3 cellular contexts compared by ENCODE assay signal in the genomic region with DNA sequence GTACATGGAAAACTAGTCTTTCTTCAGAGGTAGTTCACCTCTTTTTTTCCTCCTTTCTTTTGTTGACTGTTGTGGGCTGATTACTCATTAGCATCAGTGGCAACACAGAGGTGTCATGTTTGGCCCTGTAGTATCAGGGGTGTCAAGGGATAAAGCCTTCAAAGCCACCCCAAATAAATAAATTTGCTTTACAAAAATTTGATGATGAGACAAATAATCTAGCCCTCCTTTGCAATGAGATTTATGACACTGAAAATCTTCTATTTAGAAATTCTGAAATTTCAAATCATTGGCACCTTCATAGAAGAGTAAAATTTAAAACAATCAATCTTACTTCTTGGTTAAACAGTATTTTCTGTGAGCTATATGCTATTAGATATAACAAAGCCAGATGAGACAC.
TF ChIP-seq lines count a peak whose summit lies in the region.

No MANE protein-coding gene starts in this region.

TF ChIP-seq in SK-N-SH, 30 proteins besides CTCF, POLR2A, EP300 and RAD21 (continued from another document):
- TF ChIP-seq ELF1 (IDR thresholded peaks at IDR 0.05) (no peak), NFIC (IDR thresholded peaks at IDR 0.05; ENCODE audit: borderline replicate concordance) (no peak), TCF12 (IDR thresholded peaks at IDR 0.05) (no peak), RXRA (IDR thresholded peaks at IDR 0.05; ENCODE audit: borderline replicate concordance, low read depth) (no peak), NRF1 (IDR thresholded peaks at IDR 0.05; ENCODE audit: low read depth, low read length) (no peak), JUND (IDR thresholded peaks at IDR 0.05) (no peak), POLR2AphosphoS5 (IDR thresholded peaks at IDR 0.05; ENCODE audit: low read depth, low read length) (no peak), FOXJ3 (CRISPR knock-in tag; IDR thresholded peaks at IDR 0.05) (no peak), RFX5 (IDR thresholded peaks at IDR 0.05; ENCODE audit: low read length) (no peak), TEAD4 (IDR thresholded peaks at IDR 0.05; ENCODE audit: borderline replicate concordance, insufficient read depth) (no peak), MEF2A (IDR thresholded peaks at IDR 0.05; ENCODE audit: borderline replicate concordance, low read depth) (no peak), SIN3A (IDR thresholded peaks at IDR 0.05; ENCODE audit: borderline replicate concordance, low read depth, low read length) (no peak), FOSL2 (IDR thresholded peaks at IDR 0.05; ENCODE audit: borderline replicate concordance, low read depth) (no peak), YY1 (IDR thresholded peaks at IDR 0.05; ENCODE audit: low read depth) (no peak)
- TF ChIP-seq, protein P1, sequence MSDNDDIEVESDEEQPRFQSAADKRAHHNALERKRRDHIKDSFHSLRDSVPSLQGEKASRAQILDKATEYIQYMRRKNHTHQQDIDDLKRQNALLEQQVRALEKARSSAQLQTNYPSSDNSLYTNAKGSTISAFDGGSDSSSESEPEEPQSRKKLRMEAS (IDR thresholded peaks at IDR 0.05; ENCODE audit: low read depth): no peak
- TF ChIP-seq, protein P2, sequence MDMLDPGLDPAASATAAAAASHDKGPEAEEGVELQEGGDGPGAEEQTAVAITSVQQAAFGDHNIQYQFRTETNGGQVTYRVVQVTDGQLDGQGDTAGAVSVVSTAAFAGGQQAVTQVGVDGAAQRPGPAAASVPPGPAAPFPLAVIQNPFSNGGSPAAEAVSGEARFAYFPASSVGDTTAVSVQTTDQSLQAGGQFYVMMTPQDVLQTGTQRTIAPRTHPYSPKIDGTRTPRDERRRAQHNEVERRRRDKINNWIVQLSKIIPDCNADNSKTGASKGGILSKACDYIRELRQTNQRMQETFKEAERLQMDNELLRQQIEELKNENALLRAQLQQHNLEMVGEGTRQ (IDR thresholded peaks at IDR 0.05; ENCODE audit: borderline replicate concordance, low read depth, low read length): no peak
- TF ChIP-seq, protein P3, sequence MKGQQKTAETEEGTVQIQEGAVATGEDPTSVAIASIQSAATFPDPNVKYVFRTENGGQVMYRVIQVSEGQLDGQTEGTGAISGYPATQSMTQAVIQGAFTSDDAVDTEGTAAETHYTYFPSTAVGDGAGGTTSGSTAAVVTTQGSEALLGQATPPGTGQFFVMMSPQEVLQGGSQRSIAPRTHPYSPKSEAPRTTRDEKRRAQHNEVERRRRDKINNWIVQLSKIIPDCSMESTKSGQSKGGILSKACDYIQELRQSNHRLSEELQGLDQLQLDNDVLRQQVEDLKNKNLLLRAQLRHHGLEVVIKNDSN (IDR thresholded peaks at IDR 0.05; ENCODE audit: borderline replicate concordance, low read depth): no peak
- TF ChIP-seq, protein P4, sequence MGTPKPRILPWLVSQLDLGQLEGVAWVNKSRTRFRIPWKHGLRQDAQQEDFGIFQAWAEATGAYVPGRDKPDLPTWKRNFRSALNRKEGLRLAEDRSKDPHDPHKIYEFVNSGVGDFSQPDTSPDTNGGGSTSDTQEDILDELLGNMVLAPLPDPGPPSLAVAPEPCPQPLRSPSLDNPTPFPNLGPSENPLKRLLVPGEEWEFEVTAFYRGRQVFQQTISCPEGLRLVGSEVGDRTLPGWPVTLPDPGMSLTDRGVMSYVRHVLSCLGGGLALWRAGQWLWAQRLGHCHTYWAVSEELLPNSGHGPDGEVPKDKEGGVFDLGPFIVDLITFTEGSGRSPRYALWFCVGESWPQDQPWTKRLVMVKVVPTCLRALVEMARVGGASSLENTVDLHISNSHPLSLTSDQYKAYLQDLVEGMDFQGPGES (IDR thresholded peaks at IDR 0.05; ENCODE audit: low read depth, low read length): no peak
TF ChIP-seq in SK-N-SH: peak in this region for 0.

TF ChIP-seq in SK-N-SH treated with all-trans-retinoic acid at 6 μM for 48 hours, 23 proteins besides CTCF, POLR2A, EP300 and RAD21 (continued from another document and continues in another):
- TF ChIP-seq SNAI2 (CRISPR knock-in tag; IDR thresholded peaks at IDR 0.05) (no peak), ZFP3 (CRISPR knock-in tag; IDR thresholded peaks at IDR 0.05) (no peak), CSDC2 (CRISPR knock-in tag; IDR thresholded peaks at IDR 0.05) (no peak), ZNF565 (CRISPR knock-in tag; conservative IDR thresholded peaks at IDR 0.05; ENCODE audit: low read depth) (no peak), ARNTL (CRISPR knock-in tag; IDR thresholded peaks at IDR 0.05; ENCODE audit: borderline replicate concordance, low read depth) (no peak), ZC3H10 (CRISPR knock-in tag; IDR thresholded peaks at IDR 0.05) (no peak), RARB (CRISPR knock-in tag; IDR thresholded peaks at IDR 0.05) (no peak), TOX (CRISPR knock-in tag; IDR thresholded peaks at IDR 0.05; ENCODE audit: borderline replicate concordance) (no peak), ZFP30 (CRISPR knock-in tag; IDR thresholded peaks at IDR 0.05) (no peak)
- TF ChIP-seq, protein P5, sequence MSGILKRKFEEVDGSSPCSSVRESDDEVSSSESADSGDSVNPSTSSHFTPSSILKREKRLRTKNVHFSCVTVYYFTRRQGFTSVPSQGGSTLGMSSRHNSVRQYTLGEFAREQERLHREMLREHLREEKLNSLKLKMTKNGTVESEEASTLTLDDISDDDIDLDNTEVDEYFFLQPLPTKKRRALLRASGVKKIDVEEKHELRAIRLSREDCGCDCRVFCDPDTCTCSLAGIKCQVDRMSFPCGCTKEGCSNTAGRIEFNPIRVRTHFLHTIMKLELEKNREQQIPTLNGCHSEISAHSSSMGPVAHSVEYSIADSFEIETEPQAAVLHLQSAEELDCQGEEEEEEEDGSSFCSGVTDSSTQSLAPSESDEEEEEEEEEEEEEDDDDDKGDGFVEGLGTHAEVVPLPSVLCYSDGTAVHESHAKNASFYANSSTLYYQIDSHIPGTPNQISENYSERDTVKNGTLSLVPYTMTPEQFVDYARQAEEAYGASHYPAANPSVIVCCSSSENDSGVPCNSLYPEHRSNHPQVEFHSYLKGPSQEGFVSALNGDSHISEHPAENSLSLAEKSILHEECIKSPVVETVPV (CRISPR knock-in tag; IDR thresholded peaks at IDR 0.05): no peak
- TF ChIP-seq, protein P6, sequence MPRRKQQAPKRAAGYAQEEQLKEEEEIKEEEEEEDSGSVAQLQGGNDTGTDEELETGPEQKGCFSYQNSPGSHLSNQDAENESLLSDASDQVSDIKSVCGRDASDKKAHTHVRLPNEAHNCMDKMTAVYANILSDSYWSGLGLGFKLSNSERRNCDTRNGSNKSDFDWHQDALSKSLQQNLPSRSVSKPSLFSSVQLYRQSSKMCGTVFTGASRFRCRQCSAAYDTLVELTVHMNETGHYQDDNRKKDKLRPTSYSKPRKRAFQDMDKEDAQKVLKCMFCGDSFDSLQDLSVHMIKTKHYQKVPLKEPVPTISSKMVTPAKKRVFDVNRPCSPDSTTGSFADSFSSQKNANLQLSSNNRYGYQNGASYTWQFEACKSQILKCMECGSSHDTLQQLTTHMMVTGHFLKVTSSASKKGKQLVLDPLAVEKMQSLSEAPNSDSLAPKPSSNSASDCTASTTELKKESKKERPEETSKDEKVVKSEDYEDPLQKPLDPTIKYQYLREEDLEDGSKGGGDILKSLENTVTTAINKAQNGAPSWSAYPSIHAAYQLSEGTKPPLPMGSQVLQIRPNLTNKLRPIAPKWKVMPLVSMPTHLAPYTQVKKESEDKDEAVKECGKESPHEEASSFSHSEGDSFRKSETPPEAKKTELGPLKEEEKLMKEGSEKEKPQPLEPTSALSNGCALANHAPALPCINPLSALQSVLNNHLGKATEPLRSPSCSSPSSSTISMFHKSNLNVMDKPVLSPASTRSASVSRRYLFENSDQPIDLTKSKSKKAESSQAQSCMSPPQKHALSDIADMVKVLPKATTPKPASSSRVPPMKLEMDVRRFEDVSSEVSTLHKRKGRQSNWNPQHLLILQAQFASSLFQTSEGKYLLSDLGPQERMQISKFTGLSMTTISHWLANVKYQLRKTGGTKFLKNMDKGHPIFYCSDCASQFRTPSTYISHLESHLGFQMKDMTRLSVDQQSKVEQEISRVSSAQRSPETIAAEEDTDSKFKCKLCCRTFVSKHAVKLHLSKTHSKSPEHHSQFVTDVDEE (CRISPR knock-in tag; IDR thresholded peaks at IDR 0.05): no peak
- TF ChIP-seq, protein P7, sequence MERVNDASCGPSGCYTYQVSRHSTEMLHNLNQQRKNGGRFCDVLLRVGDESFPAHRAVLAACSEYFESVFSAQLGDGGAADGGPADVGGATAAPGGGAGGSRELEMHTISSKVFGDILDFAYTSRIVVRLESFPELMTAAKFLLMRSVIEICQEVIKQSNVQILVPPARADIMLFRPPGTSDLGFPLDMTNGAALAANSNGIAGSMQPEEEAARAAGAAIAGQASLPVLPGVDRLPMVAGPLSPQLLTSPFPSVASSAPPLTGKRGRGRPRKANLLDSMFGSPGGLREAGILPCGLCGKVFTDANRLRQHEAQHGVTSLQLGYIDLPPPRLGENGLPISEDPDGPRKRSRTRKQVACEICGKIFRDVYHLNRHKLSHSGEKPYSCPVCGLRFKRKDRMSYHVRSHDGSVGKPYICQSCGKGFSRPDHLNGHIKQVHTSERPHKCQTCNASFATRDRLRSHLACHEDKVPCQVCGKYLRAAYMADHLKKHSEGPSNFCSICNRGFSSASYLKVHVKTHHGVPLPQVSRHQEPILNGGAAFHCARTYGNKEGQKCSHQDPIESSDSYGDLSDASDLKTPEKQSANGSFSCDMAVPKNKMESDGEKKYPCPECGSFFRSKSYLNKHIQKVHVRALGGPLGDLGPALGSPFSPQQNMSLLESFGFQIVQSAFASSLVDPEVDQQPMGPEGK (CRISPR knock-in tag; IDR thresholded peaks at IDR 0.05; ENCODE audit: borderline replicate concordance): no peak

TF ChIP-seq in GM23338, 12 proteins besides CTCF, POLR2A, EP300 and RAD21:
- TF ChIP-seq EZH2phosphoT487 (IDR thresholded peaks at IDR 0.05; ENCODE audit: unreplicated experiment) (no peak), ZNF114 (CRISPR knock-in tag; IDR thresholded peaks at IDR 0.05) (no peak), POLR2AphosphoS5 (IDR thresholded peaks at IDR 0.05; ENCODE audit: low read depth) (no peak), ZNF331 (CRISPR knock-in tag; IDR thresholded peaks at IDR 0.05; ENCODE audit: low read depth) (no peak), NANOG (IDR thresholded peaks at IDR 0.05; ENCODE audit: borderline replicate concordance) (no peak), EZH2 (IDR thresholded peaks at IDR 0.05; ENCODE audit: low read depth, unreplicated experiment) (no peak), JUNB (IDR thresholded peaks at IDR 0.05; ENCODE audit: unreplicated experiment) (no peak)
- TF ChIP-seq, protein P8, sequence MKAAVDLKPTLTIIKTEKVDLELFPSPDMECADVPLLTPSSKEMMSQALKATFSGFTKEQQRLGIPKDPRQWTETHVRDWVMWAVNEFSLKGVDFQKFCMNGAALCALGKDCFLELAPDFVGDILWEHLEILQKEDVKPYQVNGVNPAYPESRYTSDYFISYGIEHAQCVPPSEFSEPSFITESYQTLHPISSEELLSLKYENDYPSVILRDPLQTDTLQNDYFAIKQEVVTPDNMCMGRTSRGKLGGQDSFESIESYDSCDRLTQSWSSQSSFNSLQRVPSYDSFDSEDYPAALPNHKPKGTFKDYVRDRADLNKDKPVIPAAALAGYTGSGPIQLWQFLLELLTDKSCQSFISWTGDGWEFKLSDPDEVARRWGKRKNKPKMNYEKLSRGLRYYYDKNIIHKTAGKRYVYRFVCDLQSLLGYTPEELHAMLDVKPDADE (IDR thresholded peaks at IDR 0.05): no peak
- TF ChIP-seq, protein P9, sequence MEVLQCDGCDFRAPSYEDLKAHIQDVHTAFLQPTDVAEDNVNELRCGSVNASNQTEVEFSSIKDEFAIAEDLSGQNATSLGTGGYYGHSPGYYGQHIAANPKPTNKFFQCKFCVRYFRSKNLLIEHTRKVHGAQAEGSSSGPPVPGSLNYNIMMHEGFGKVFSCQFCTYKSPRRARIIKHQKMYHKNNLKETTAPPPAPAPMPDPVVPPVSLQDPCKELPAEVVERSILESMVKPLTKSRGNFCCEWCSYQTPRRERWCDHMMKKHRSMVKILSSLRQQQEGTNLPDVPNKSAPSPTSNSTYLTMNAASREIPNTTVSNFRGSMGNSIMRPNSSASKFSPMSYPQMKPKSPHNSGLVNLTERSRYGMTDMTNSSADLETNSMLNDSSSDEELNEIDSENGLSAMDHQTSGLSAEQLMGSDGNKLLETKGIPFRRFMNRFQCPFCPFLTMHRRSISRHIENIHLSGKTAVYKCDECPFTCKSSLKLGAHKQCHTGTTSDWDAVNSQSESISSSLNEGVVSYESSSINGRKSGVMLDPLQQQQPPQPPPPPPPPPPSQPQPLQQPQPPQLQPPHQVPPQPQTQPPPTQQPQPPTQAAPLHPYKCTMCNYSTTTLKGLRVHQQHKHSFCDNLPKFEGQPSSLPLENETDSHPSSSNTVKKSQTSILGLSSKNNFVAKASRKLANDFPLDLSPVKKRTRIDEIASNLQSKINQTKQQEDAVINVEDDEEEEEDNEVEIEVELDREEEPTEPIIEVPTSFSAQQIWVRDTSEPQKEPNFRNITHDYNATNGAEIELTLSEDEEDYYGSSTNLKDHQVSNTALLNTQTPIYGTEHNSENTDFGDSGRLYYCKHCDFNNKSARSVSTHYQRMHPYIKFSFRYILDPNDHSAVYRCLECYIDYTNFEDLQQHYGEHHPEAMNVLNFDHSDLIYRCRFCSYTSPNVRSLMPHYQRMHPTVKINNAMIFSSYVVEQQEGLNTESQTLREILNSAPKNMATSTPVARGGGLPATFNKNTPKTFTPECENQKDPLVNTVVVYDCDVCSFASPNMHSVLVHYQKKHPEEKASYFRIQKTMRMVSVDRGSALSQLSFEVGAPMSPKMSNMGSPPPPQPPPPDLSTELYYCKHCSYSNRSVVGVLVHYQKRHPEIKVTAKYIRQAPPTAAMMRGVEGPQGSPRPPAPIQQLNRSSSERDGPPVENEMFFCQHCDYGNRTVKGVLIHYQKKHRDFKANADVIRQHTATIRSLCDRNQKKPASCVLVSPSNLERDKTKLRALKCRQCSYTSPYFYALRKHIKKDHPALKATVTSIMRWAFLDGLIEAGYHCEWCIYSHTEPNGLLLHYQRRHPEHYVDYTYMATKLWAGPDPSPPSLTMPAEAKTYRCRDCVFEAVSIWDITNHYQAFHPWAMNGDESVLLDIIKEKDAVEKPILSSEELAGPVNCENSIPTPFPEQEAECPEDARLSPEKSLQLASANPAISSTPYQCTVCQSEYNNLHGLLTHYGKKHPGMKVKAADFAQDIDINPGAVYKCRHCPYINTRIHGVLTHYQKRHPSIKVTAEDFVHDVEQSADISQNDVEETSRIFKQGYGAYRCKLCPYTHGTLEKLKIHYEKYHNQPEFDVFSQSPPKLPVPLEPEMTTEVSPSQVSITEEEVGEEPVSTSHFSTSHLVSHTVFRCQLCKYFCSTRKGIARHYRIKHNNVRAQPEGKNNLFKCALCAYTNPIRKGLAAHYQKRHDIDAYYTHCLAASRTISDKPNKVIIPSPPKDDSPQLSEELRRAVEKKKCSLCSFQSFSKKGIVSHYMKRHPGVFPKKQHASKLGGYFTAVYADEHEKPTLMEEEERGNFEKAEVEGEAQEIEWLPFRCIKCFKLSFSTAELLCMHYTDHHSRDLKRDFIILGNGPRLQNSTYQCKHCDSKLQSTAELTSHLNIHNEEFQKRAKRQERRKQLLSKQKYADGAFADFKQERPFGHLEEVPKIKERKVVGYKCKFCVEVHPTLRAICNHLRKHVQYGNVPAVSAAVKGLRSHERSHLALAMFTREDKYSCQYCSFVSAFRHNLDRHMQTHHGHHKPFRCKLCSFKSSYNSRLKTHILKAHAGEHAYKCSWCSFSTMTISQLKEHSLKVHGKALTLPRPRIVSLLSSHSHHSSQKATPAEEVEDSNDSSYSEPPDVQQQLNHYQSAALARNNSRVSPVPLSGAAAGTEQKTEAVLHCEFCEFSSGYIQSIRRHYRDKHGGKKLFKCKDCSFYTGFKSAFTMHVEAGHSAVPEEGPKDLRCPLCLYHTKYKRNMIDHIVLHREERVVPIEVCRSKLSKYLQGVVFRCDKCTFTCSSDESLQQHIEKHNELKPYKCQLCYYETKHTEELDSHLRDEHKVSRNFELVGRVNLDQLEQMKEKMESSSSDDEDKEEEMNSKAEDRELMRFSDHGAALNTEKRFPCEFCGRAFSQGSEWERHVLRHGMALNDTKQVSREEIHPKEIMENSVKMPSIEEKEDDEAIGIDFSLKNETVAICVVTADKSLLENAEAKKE (CRISPR knock-in tag; IDR thresholded peaks at IDR 0.05): no peak
